13 cellular contexts compared by ENCODE assay signal in the genomic region with DNA sequence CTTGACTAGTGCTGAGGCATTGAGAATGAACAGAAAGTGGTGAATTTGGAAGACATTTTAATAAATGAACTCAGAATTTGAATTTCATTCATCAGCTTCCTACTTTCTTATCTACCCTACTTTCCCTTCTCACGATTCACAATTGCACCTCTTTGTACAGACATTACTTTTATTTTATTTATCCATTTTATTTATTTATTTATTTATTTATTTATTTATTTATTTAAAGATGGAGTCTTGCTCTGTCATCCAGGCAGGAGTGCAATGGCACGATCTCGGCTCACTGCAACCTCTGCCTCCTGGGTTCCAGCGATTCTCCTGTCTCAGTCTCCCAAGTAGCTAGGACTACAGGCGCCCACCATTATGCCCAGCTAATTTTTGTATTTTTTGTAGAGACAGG. TPM values are rescaled to one million over a fixed set of nuclear protein-coding genes. Genes with fewer than 3 reads are reported as not detected.
DNase-seq lines count a peak whose midpoint lies in the region; TF ChIP-seq lines count a peak whose summit lies in the region.
"Not testable (repeated sequence)": the region's sequence is repeated elsewhere in the genome, so short reads cannot be mapped to it uniquely, and the experiment has no call there.
"Had no signal": no experiment of that assay in that cellular context is flagged by ENCODE, and none has a peak within 500 bp of the region (broad histone marks: within the 10 kb centered on the region; RNA-seq: fewer than 3 reads in every experiment).

No MANE protein-coding gene starts in this region.

- H3K9ac ChIP-seq in Karpas-422 (ENCODE audit: low read length), result not testable (repeated sequence)

- CTCF ChIA-PET in HEK293 (lab: Yijun Ruan, JAX), result not testable (repeated sequence)

- not testable (repeated sequence) for H3K9me3 ChIP-seq in HEK293 (ENCODE audit: control insufficient read depth, insufficient read depth, low read depth, low read length); Karpas-422 (ENCODE audit: low read length)

- H2AFZ ChIP-seq in Karpas-422 (ENCODE audit: low read length), result not testable (repeated sequence)

- H3K4me1 ChIP-seq in HEK293 (ENCODE audit: control insufficient read depth, insufficient read depth, low read length); Karpas-422 (ENCODE audit: low read length): not testable (repeated sequence)

- not testable (repeated sequence) for H3K27ac ChIP-seq in HEK293 (ENCODE audit: extremely low read depth, low read depth, low read length); Karpas-422 (ENCODE audit: low read length)

- H3K9me2 ChIP-seq in Karpas-422 (replicated peaks; ENCODE audit: insufficient read depth, low read length), result not testable (repeated sequence)

- not testable (repeated sequence) for H3K27me3 ChIP-seq in Karpas-422 (ENCODE audit: low read length)

- not testable (repeated sequence) for TF ChIP-seq CTCF in HEK293 (tag by site-specific recombination; IDR thresholded peaks at IDR 0.05)

- POLR2A ChIA-PET in HEK293 (lab: Yijun Ruan, JAX), result not testable (repeated sequence)

- H3K36me3 ChIP-seq in HEK293 (ENCODE audit: control insufficient read depth in 2 of 2, insufficient read depth in 1 of 2, low read length in 2 of 2); Karpas-422 (ENCODE audit: insufficient read depth, low read length): not testable (repeated sequence)

- H3K4me2 ChIP-seq in Karpas-422 (ENCODE audit: low read depth, low read length, poor library complexity, severe bottlenecking), result not testable (repeated sequence)

- not testable (repeated sequence) for H4K20me1 ChIP-seq in Karpas-422 (ENCODE audit: insufficient read depth, low read depth, low read length)

- not testable (repeated sequence) for H3K4me3 ChIP-seq in HEK293 (ENCODE audit: low read depth, low read length); Karpas-422 (ENCODE audit: low read length)

- not testable (repeated sequence) for H3K79me2 ChIP-seq in Karpas-422 (ENCODE audit: low read length)

- DNase-seq in Karpas-422, result peak; percentile 19

TF ChIP-seq in HEK293, 187 proteins besides CTCF, POLR2A, EP300 and RAD21 (continues in another document):
- peak; percentile 87 for TF ChIP-seq ZNF394 (tag by site-specific recombination; IDR thresholded peaks at IDR 0.05; ENCODE audit: borderline replicate concordance)
- peak; percentile 85 for TF ChIP-seq ZNF518A (tag by site-specific recombination; conservative IDR thresholded peaks at IDR 0.05; ENCODE audit: low read depth)
- TF ChIP-seq ZBTB8A (tag by site-specific recombination; IDR thresholded peaks at IDR 0.05), result peak; percentile 65
- peak; percentile 29 for TF ChIP-seq ZNF529 (tag by site-specific recombination; IDR thresholded peaks at IDR 0.05; ENCODE audit: insufficient replicate concordance)
- peak; percentile 48; the same call in 1 of the 2 replicates for TF ChIP-seq GLI2 (tag by site-specific recombination; IDR thresholded peaks at IDR 0.05; ENCODE audit: borderline replicate concordance, low read depth)
- TF ChIP-seq ZFP3 (tag by site-specific recombination; IDR thresholded peaks at IDR 0.05; ENCODE audit: low read depth), result 0 out of 2 replicates have a peak, but pooled peaks have one; percentile 28
- peak; percentile 48 for TF ChIP-seq ZNF623 (tag by site-specific recombination; IDR thresholded peaks at IDR 0.05)
- TF ChIP-seq ZNF555 (tag by site-specific recombination; conservative IDR thresholded peaks at IDR 0.05), result peak; percentile 86
- peak; percentile 69; the same call in 1 of the 2 replicates for TF ChIP-seq AEBP2 (tag by site-specific recombination; IDR thresholded peaks at IDR 0.05; ENCODE audit: borderline replicate concordance)
- TF ChIP-seq REST (tag by site-specific recombination; IDR thresholded peaks at IDR 0.05), result peak; percentile 49; the same call in 1 of the 2 replicates
- TF ChIP-seq ZNF292 (tag by site-specific recombination; IDR thresholded peaks at IDR 0.05; ENCODE audit: borderline replicate concordance, low read depth), result 0 out of 2 replicates have a peak, but pooled peaks have one; percentile 28

RNA-seq across cellular contexts. Expression of gene CPXCR1, which starts 5.3 kb away (rescaled TPM):
- total RNA-seq in Karpas-422 (2014; rRNA removed; shearing (Covaris generic); ENCODE audit: low replicate concordance), result not detected in 2 replicates
- total RNA-seq: A172; A673; B cell; Caco-2; Calu3; CD4-positive, alpha-beta memory T cell; CD4-positive, alpha-beta T cell; CD4-positive, CD25-positive, alpha-beta regulatory T cell; CD8-positive, alpha-beta memory T cell; CD8-positive, alpha-beta T cell; Daoy had no signal
